Comparison of ENCODE assay signal across 9 cellular contexts in genomic region chr16:68257906-68258800, GRCh38. TPM values are rescaled to one million over a fixed set of nuclear protein-coding genes. Genes with fewer than 3 reads are reported as not detected.
DNase-seq lines count a peak whose midpoint lies in the region; ATAC-seq and TF ChIP-seq lines count a peak whose summit lies in the region.
"Had no signal": no experiment of that assay in that cellular context is flagged by ENCODE, and none has a peak within 500 bp of the region (broad histone marks: within the 10 kb centered on the region; RNA-seq: fewer than 3 reads in every experiment).

No MANE protein-coding gene starts in this region.

- intact Hi-C loops in transverse colon (cut with DNase I; ENCODE audit: low total_unique reads): no loop called here

- DNase-seq in activated naive CD4-positive, alpha-beta T cell treated with anti-CD3 and anti-CD28 coated beads, Interleukin-2, amount 50 U/mL, for 72 hours (ENCODE audit: low spot score in 2 of 2): no peak
- no peak for DNase-seq in activated naive CD4-positive, alpha-beta T cell treated with anti-CD3 and anti-CD28 coated beads, Interleukin-2, amount 10 ng/mL, durations not matched to agents 7 days and 5 days
- no peak for DNase-seq in SK-N-SH
- peak; percentile 73 for DNase-seq in iris pigment epithelial cell (ENCODE audit: low read depth)
- DNase-seq in transverse colon: peak; percentile 66
- DNase-seq in DMS153 treated with DMSO at 0.1 percent for 48 hours (lab: John Stamatoyannopoulos, UW; ENCODE audit: unreplicated experiment): no peak
- DNase-seq in DMS 273 (lab: John Stamatoyannopoulos, UW; ENCODE audit: unreplicated experiment): no peak
- no peak for DNase-seq in glutamatergic neuron

- no peak overlapping the region for H2AFZ ChIP-seq in SK-N-SH (ENCODE audit: low read depth)

- WGBS in SK-N-SH (ENCODE audit: low lambda C conversion rate): 68% methylated on average over 11 of the region's 13 CpGs
- WGBS in transverse colon (ENCODE audit: low coverage in 1 of 2), 2 donors: 50 to 71% methylated on average over 3 to 13 of the region's 13 CpGs

- H3F3A ChIP-seq in SK-N-SH (replicated peaks; ENCODE audit: insufficient read depth): peaks cover 17% of the 10 kb centered on the region

- H3K9me2 ChIP-seq in SK-N-SH: no peaks in the 10 kb centered on the region

- H3K36me3 ChIP-seq in SK-N-SH (replicated peaks in 1 of 2; ENCODE audit: control insufficient read depth in 1 of 2, insufficient read depth in 2 of 2, low read length in 1 of 2) (peaks cover 8 to 19% of the 10 kb centered on the region in 2 experiments), transverse colon (peaks cover 0 to 23% (median 5%) of the 10 kb centered on the region in 4 donors)

- no peak for ATAC-seq in activated naive CD4-positive, alpha-beta T cell treated with anti-CD3 and anti-CD28 coated beads, Interleukin-2, amount 50 U/mL, for 72 hours

- H3K4me1 Mint-ChIP-seq in activated naive CD4-positive, alpha-beta T cell treated with anti-CD3 and anti-CD28 coated beads, Interleukin-2, amount 10 ng/mL, durations not matched to agents 7 days and 5 days: peaks cover 28% of the 10 kb centered on the region
- H3K4me1 Mint-ChIP-seq in glutamatergic neuron (ENCODE audit: low read depth, unreplicated experiment): no peaks in the 10 kb centered on the region

- H3K4me3 ChIP-seq in SK-N-SH (ENCODE audit: low read depth in 2 of 2, low read length in 1 of 2) (no peak overlapping the region), transverse colon (no peak overlapping the region)

- H3K27ac ChIP-seq in SK-N-SH (ENCODE audit: low read depth in 2 of 2, low read length in 1 of 2) (peak overlapping the region in 1 of 2 experiments; percentile 55; a peak in 3 of 4 replicates), transverse colon (peak overlapping the region; percentile 84 to 88 (median 88))
- H3K27ac ChIP-seq: C4-2B had no signal

- no peak overlapping the region for H3K4me3 Mint-ChIP-seq in activated naive CD4-positive, alpha-beta T cell treated with anti-CD3 and anti-CD28 coated beads, Interleukin-2, amount 10 ng/mL, durations not matched to agents 7 days and 5 days
- H3K4me3 Mint-ChIP-seq in glutamatergic neuron (ENCODE audit: unreplicated experiment): no peak overlapping the region

- TF ChIP-seq CTCF in SK-N-SH (IDR thresholded peaks at IDR 0.05): no peak
- no peak for TF ChIP-seq CTCF in transverse colon (IDR thresholded peaks at IDR 0.05)
- no peak for TF ChIP-seq CTCF in glutamatergic neuron (IDR thresholded peaks at IDR 0.05; ENCODE audit: partially characterized antibody, unreplicated experiment)

- no peaks in the 10 kb centered on the region for H4K20me1 ChIP-seq in SK-N-SH (ENCODE audit: insufficient read depth)

- no peak for TF ChIP-seq RAD21 in SK-N-SH (IDR thresholded peaks at IDR 0.05; ENCODE audit: low read length)

- no peaks in the 10 kb centered on the region for H3K9me3 ChIP-seq in SK-N-SH
- H3K9me3 ChIP-seq in transverse colon: no peaks in the 10 kb centered on the region

- H3K79me2 ChIP-seq in SK-N-SH (ENCODE audit: insufficient read depth): no peaks in the 10 kb centered on the region; the same call in 1 of the 2 replicates

- no peaks in the 10 kb centered on the region for H3K27me3 ChIP-seq in SK-N-SH (ENCODE audit: insufficient read depth)
- H3K27me3 ChIP-seq in transverse colon: no peaks in the 10 kb centered on the region

- no peaks in the 10 kb centered on the region for H3K27me3 Mint-ChIP-seq in activated naive CD4-positive, alpha-beta T cell treated with anti-CD3 and anti-CD28 coated beads, Interleukin-2, amount 10 ng/mL, durations not matched to agents 7 days and 5 days
- peaks cover 1% of the 10 kb centered on the region for H3K27me3 Mint-ChIP-seq in glutamatergic neuron (ENCODE audit: unreplicated experiment)

- TF ChIP-seq EP300 in SK-N-SH (IDR thresholded peaks at IDR 0.05; ENCODE audit: borderline replicate concordance in 1 of 2, low read depth in 1 of 2, low read length in 1 of 2) (no peak), transverse colon (IDR thresholded peaks at IDR 0.05; ENCODE audit: low read depth) (peak; percentile 10)

- H3K27ac Mint-ChIP-seq in activated naive CD4-positive, alpha-beta T cell treated with anti-CD3 and anti-CD28 coated beads, Interleukin-2, amount 50 U/mL, for 72 hours: peak overlapping the region; percentile 50 to 59
- H3K27ac Mint-ChIP-seq in activated naive CD4-positive, alpha-beta T cell treated with anti-CD3 and anti-CD28 coated beads, Interleukin-2, amount 10 ng/mL, durations not matched to agents 7 days and 5 days: no peak overlapping the region
- H3K27ac Mint-ChIP-seq in glutamatergic neuron (ENCODE audit: unreplicated experiment): no peak overlapping the region

- H3K9ac ChIP-seq in SK-N-SH: peak overlapping the region; percentile 33

- H3K9me3 Mint-ChIP-seq in activated naive CD4-positive, alpha-beta T cell treated with anti-CD3 and anti-CD28 coated beads, Interleukin-2, amount 50 U/mL, for 72 hours: no peaks in the 10 kb centered on the region
- H3K9me3 Mint-ChIP-seq in activated naive CD4-positive, alpha-beta T cell treated with anti-CD3 and anti-CD28 coated beads, Interleukin-2, amount 10 ng/mL, durations not matched to agents 7 days and 5 days: no peaks in the 10 kb centered on the region
- peaks cover 3% of the 10 kb centered on the region for H3K9me3 Mint-ChIP-seq in glutamatergic neuron (ENCODE audit: unreplicated experiment)

- H3K36me3 Mint-ChIP-seq in activated naive CD4-positive, alpha-beta T cell treated with anti-CD3 and anti-CD28 coated beads, Interleukin-2, amount 50 U/mL, for 72 hours: no peaks in the 10 kb centered on the region
- H3K36me3 Mint-ChIP-seq in activated naive CD4-positive, alpha-beta T cell treated with anti-CD3 and anti-CD28 coated beads, Interleukin-2, amount 10 ng/mL, durations not matched to agents 7 days and 5 days: peaks cover 4% of the 10 kb centered on the region
- H3K36me3 Mint-ChIP-seq in glutamatergic neuron (ENCODE audit: unreplicated experiment): no peaks in the 10 kb centered on the region

- peak overlapping the region; percentile 12; the same call in 1 of the 2 replicates for H3K4me2 ChIP-seq in SK-N-SH

- POLR2A ChIA-PET in SK-N-SH (lab: Yijun Ruan, JAX): interaction anchor here (0.9 kb wide), 1 partner anchor 14 kb away, joined by 3 read pairs; no protein-coding TSS in a partner anchor

- TF ChIP-seq POLR2A in transverse colon (IDR thresholded peaks at IDR 0.05): no peak

- H3K4me1 ChIP-seq in SK-N-SH (ENCODE audit: control insufficient read depth in 1 of 2, insufficient read depth in 2 of 2, low read depth in 1 of 2, low read length in 1 of 2) (peaks cover 0 to 6% of the 10 kb centered on the region in 2 experiments; a peak in 2 of 4 replicates), transverse colon (peaks cover 9 to 30% (median 19%) of the 10 kb centered on the region in 4 donors)

- CTCF ChIA-PET in activated naive CD4-positive, alpha-beta T cell treated with anti-CD3 and anti-CD28 coated beads, Interleukin-2, amount 10 ng/mL, durations not matched to agents 7 days and 5 days (lab: Charles Lee): interaction anchor here (0.6 to 9.7 kb wide), 4 partner anchors 9 to 263 kb away, joined by 3 to 432 read pairs (median 4); partner anchors contain the start of genes PRMT7 and SLC7A6OS
- CTCF ChIA-PET in SK-N-SH (lab: Yijun Ruan, JAX): interaction anchor here (0.9 to 13.8 kb wide), 2 partner anchors 10 to 73 kb away, joined by 3 to 355 read pairs; no protein-coding TSS in a partner anchor

- in situ Hi-C loops in transverse colon (cut with MboI; ENCODE audit: low pct_ligation_motif_present in 1 of 4, low pct_unique_long_range_greater_than_20kb in 1 of 4, low sequenced_read_pairs in 3 of 4): loop anchor here in 3 of 4 donors (5.0 to 10.0 kb wide), 2 partner anchors 67 to 74 kb away; no protein-coding TSS in a partner anchor

TF ChIP-seq in SK-N-SH, 30 proteins besides CTCF, POLR2A, EP300 and RAD21 (continues in another document):
- no peak for TF ChIP-seq TEAD4 (IDR thresholded peaks at IDR 0.05; ENCODE audit: borderline replicate concordance, insufficient read depth)
- TF ChIP-seq SIN3A (IDR thresholded peaks at IDR 0.05; ENCODE audit: borderline replicate concordance, low read depth, low read length): no peak

RNA-seq across cellular contexts. Expression of gene SLC7A6, which starts 6.2 kb away (rescaled TPM):
- 10 to 100 TPM; 69.0 to 97.7 TPM for total RNA-seq in activated naive CD4-positive, alpha-beta T cell treated with anti-CD3 and anti-CD28 coated beads, Interleukin-2, amount 50 U/mL, for 72 hours
- 19.0 and 37.3 TPM in 2 replicates for polyA plus RNA-seq in SK-N-SH (2012; rRNA removed)
- 12.8 and 13.7 TPM in 2 replicates for polyA plus RNA-seq in SK-N-SH (2012; cell fraction: cytosol; rRNA removed)
- polyA plus RNA-seq in SK-N-SH (2012; cell fraction: nucleus; rRNA removed): 71.5 and 122 TPM in 2 replicates
- 100 to 1,000 TPM in 1 of 4 donors, 10 to 100 TPM in 3; 20.6 to 145 (median 31.4) TPM for total RNA-seq in transverse colon
- total RNA-seq in glutamatergic neuron (ENCODE audit: unreplicated experiment): 78.1 TPM

RNA-seq across cellular contexts. Expression of gene PLA2G15, which starts 13.0 kb away (rescaled TPM):
- 1 to 10 TPM; 9.7 to 9.8 TPM for total RNA-seq in activated naive CD4-positive, alpha-beta T cell treated with anti-CD3 and anti-CD28 coated beads, Interleukin-2, amount 50 U/mL, for 72 hours
- polyA plus RNA-seq in SK-N-SH (2012; rRNA removed): 22.0 and 23.9 TPM in 2 replicates
- polyA plus RNA-seq in SK-N-SH (2012; cell fraction: cytosol; rRNA removed): 9.9 and 15.9 TPM in 2 replicates
- polyA plus RNA-seq in SK-N-SH (2012; cell fraction: nucleus; rRNA removed): 26.9 and 27.4 TPM in 2 replicates
- 10 to 100 TPM in 3 of 4 donors, 1 to 10 TPM in 1; 9.6 to 18.2 (median 15.0) TPM for total RNA-seq in transverse colon
- total RNA-seq in glutamatergic neuron (ENCODE audit: unreplicated experiment): 11.9 TPM

RNA-seq across cellular contexts. Expression of gene ESRP2, which starts 22.2 kb away (rescaled TPM):
- total RNA-seq in activated naive CD4-positive, alpha-beta T cell treated with anti-CD3 and anti-CD28 coated beads, Interleukin-2, amount 50 U/mL, for 72 hours: under 1 TPM; 0.43 to 0.48 TPM
- polyA plus RNA-seq in SK-N-SH (2012; rRNA removed): 0.07 and 0.39 TPM in 2 replicates
- 0.03 TPM in 2 replicates for polyA plus RNA-seq in SK-N-SH (2012; cell fraction: cytosol; rRNA removed)
- 0.46 and 0.50 TPM in 2 replicates for polyA plus RNA-seq in SK-N-SH (2012; cell fraction: nucleus; rRNA removed)
- 10 to 100 TPM; 61.3 to 87.5 (median 77.2) TPM for total RNA-seq in transverse colon
- total RNA-seq in glutamatergic neuron (ENCODE audit: unreplicated experiment): not detected

RNA-seq across cellular contexts. Expression of gene SLC7A6OS, which starts 52.6 kb away (rescaled TPM):
- total RNA-seq in activated naive CD4-positive, alpha-beta T cell treated with anti-CD3 and anti-CD28 coated beads, Interleukin-2, amount 50 U/mL, for 72 hours: 10 to 100 TPM; 21.4 to 29.6 TPM
- 6.6 and 9.6 TPM in 2 replicates for polyA plus RNA-seq in SK-N-SH (2012; rRNA removed)
- polyA plus RNA-seq in SK-N-SH (2012; cell fraction: cytosol; rRNA removed): 5.9 and 6.7 TPM in 2 replicates
- 19.1 and 28.4 TPM in 2 replicates for polyA plus RNA-seq in SK-N-SH (2012; cell fraction: nucleus; rRNA removed)
- 10 to 100 TPM in 3 of 4 donors, 1 to 10 TPM in 1; 7.8 to 49.0 (median 15.3) TPM for total RNA-seq in transverse colon
- 25.2 TPM for total RNA-seq in glutamatergic neuron (ENCODE audit: unreplicated experiment)

RNA-seq across cellular contexts. Expression of gene PRMT7, which starts 52.7 kb away (rescaled TPM):
- 10 to 100 TPM; 33.7 to 80.2 TPM for total RNA-seq in activated naive CD4-positive, alpha-beta T cell treated with anti-CD3 and anti-CD28 coated beads, Interleukin-2, amount 50 U/mL, for 72 hours
- polyA plus RNA-seq in SK-N-SH (2012; rRNA removed): 46.0 and 66.8 TPM in 2 replicates
- 20.7 and 29.1 TPM in 2 replicates for polyA plus RNA-seq in SK-N-SH (2012; cell fraction: cytosol; rRNA removed)
- polyA plus RNA-seq in SK-N-SH (2012; cell fraction: nucleus; rRNA removed): 317 and 350 TPM in 2 replicates
- total RNA-seq in transverse colon: 100 to 1,000 TPM in 1 of 4 donors, 10 to 100 TPM in 3; 20.6 to 115 (median 38.5) TPM
- 62.7 TPM for total RNA-seq in glutamatergic neuron (ENCODE audit: unreplicated experiment)

Comparison
In these comparisons a context has a peak if more than half of its experiments do, and no peak if none do; other contexts are left out.
1. H3K27ac Mint-ChIP-seq: peak in activated naive CD4-positive, alpha-beta T cell treated with anti-CD3 and anti-CD28 coated beads, Interleukin-2, amount 50 U/mL, for 72 hours (2 of 2); none in activated naive CD4-positive, alpha-beta T cell treated with anti-CD3 and anti-CD28 coated beads, Interleukin-2, amount 10 ng/mL, durations not matched to agents 7 days and 5 days (single experiment) and glutamatergic neuron (single experiment).
2. DNase-seq: peak in iris pigment epithelial cell (single experiment) and transverse colon (single experiment); none in activated naive CD4-positive, alpha-beta T cell treated with anti-CD3 and anti-CD28 coated beads, Interleukin-2, amount 50 U/mL, for 72 hours (0 of 2), activated naive CD4-positive, alpha-beta T cell treated with anti-CD3 and anti-CD28 coated beads, Interleukin-2, amount 10 ng/mL, durations not matched to agents 7 days and 5 days (single experiment), SK-N-SH (single experiment), DMS153 treated with DMSO at 0.1 percent for 48 hours (single experiment), DMS 273 (single experiment) and glutamatergic neuron (single experiment).
3. RNA of gene ESRP2, which starts 22.2 kb away (total RNA-seq): 61.3 to 87.5 TPM in transverse colon; 0.43 to 0.48 TPM in activated naive CD4-positive, alpha-beta T cell treated with anti-CD3 and anti-CD28 coated beads, Interleukin-2, amount 50 U/mL, for 72 hours and not detected in glutamatergic neuron (single experiment); every median in the first group is over 10 times any median in the second.